In genomic region chr1:113505357-113505756, GRCh38 we compare ENCODE assay signal across 29 cellular contexts.
"Had no signal": no experiment of that assay in that cellular context is flagged by ENCODE, and none has a peak within 500 bp of the region (broad histone marks: within the 10 kb centered on the region; RNA-seq: fewer than 3 reads in every experiment).

No MANE protein-coding gene starts in this region.

- H3K4me3 ChIP-seq: colonic mucosa, coronary artery, dorsolateral prefrontal cortex, esophagus muscularis mucosa, esophagus squamous epithelium, gastrocnemius medialis, gastroesophageal sphincter, heart left ventricle, heart right ventricle, hepatocyte had no signal

- H3K4me3 Mint-ChIP-seq: dendritic cell treated with granulocyte-macrophage colony-stimulating factor and Interleukin-4, amounts not matched to agents 40 ng/mL and 50 ng/mL, for 4 days; effector memory CD8-positive, alpha-beta T cell; endodermal cell had no signal

- ATAC-seq: effector memory CD8-positive, alpha-beta T cell; esophagus mucosa; foreskin keratinocyte; gastrocnemius medialis; gastroesophageal sphincter; heart left ventricle; heart right ventricle had no signal

- H3K27ac Mint-ChIP-seq: dendritic cell treated with granulocyte-macrophage colony-stimulating factor and Interleukin-4, amounts not matched to agents 40 ng/mL and 50 ng/mL, for 4 days; effector memory CD8-positive, alpha-beta T cell; endodermal cell had no signal

- H3K4me2 ChIP-seq: hepatocyte had no signal

- H3K27ac ChIP-seq: colonic mucosa, coronary artery, dorsolateral prefrontal cortex, epithelial cell of prostate, esophagus muscularis mucosa, esophagus squamous epithelium, foreskin keratinocyte, gastrocnemius medialis, gastroesophageal sphincter, heart left ventricle, heart right ventricle, hepatocyte had no signal

- H3K4me1 ChIP-seq: colonic mucosa, esophagus muscularis mucosa, esophagus squamous epithelium, foreskin keratinocyte, gastrocnemius medialis, gastroesophageal sphincter had no signal

- FAIRE-seq: endometrium, endothelial cell of umbilical vein, frontal cortex had no signal

- H3K36me3 ChIP-seq: colonic mucosa, esophagus muscularis mucosa, esophagus squamous epithelium, gastrocnemius medialis, gastroesophageal sphincter, heart left ventricle, heart right ventricle had no signal

- H3K27me3 Mint-ChIP-seq: dendritic cell treated with granulocyte-macrophage colony-stimulating factor and Interleukin-4, amounts not matched to agents 40 ng/mL and 50 ng/mL, for 4 days; effector memory CD8-positive, alpha-beta T cell had no signal

- H3K27me3 ChIP-seq: colonic mucosa, dorsolateral prefrontal cortex, esophagus muscularis mucosa, esophagus squamous epithelium, foreskin keratinocyte, gastrocnemius medialis, gastroesophageal sphincter, heart left ventricle, heart right ventricle, hepatocyte had no signal

- DNase-seq: colonic mucosa; cortex of kidney; dermis blood vessel endothelial cell; dorsolateral prefrontal cortex; effector CD4-positive, alpha-beta T cell; effector CD8-positive, alpha-beta T cell; effector memory CD4-positive, alpha-beta T cell; effector memory CD8-positive, alpha-beta T cell; endodermal cell; erythroblast; esophagus squamous epithelium; foreskin fibroblast; foreskin keratinocyte; foreskin melanocyte; gastrocnemius medialis; glutamatergic neuron; head of caudate nucleus; heart left ventricle; heart right ventricle had no signal

- H3K9me3 ChIP-seq: colonic mucosa, esophagus muscularis mucosa, gastrocnemius medialis had no signal
